1 cellular context compared by ENCODE assay signal in the genomic region with DNA sequence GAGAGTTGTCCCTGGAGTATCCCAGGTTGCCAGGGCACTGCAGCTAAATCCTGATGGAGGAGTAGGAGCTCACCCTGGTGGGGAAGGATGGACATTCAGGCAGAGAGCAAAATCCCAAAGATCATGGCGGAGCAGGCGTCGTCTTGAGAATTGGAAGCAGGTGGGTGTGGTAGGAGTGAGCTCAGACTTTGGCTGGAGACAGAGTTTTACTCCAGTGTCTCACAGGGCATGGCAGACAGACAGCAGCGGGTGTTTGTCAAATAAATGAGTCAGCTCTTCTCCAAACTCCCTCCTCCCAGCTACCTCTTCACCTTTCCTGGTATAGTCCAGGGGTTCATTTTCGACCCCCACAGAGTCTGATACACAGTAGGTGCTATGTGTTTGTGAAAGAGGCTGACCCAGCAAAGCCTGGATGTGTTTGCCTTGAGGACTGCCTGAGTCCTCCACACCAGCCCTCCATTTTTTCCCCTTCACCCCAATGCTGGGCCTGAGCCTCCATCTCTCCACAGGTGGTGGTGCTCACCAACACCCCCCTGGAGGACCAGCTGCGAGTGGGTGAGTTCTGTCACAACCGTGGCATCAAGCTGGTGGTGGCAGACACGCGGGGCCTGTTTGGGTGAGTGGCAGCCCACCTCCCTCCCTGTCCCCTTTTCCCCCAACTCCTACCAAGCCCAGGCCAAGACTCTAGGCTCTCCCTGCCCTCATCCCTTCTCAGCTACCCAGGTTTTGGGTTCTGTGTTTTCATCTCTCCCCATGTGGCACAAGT.
TF ChIP-seq lines count a peak whose summit lies in the region.

No MANE protein-coding gene starts in this region.

TF ChIP-seq in IMR-90, 13 proteins besides CTCF, POLR2A, EP300 and RAD21:
- TF ChIP-seq CHD1 (IDR thresholded peaks at IDR 0.05; ENCODE audit: low read depth, low read length), result no peak
- no peak for TF ChIP-seq NFE2L2 (IDR thresholded peaks at IDR 0.05; ENCODE audit: low read depth, low read length)
- TF ChIP-seq MAFK (IDR thresholded peaks at IDR 0.05; ENCODE audit: low read depth, low read length), result no peak
- no peak for TF ChIP-seq MAZ (IDR thresholded peaks at IDR 0.05; ENCODE audit: borderline replicate concordance, low read depth, low read length)
